ENCODE assay signal across 8 cellular contexts in genomic region chr1:145996433-145997155, GRCh38. TPM values are rescaled to one million over a fixed set of nuclear protein-coding genes. Genes with fewer than 3 reads are reported as not detected.
DNase-seq lines count a peak whose midpoint lies in the region; ATAC-seq and TF ChIP-seq lines count a peak whose summit lies in the region.

Gene TXNIP, minus strand, starts transcription at chr1:145996579. Its CDS starts 313 bp downstream, at chr1:145996266.

- H3K9me3 Mint-ChIP-seq in activated T-helper 2 cell treated with anti-CD3 and anti-CD28 coated beads, Interferon-gamma antibody, Interleukin-2, Interleukin-4, amounts not matched to agents 10 μg/mL and 5 μg/mL and 100 μg/mL, durations not matched to agents 14 hours and 24 hours and 36 hours, result no peaks in the 10 kb centered on the region
- no peaks in the 10 kb centered on the region for H3K9me3 Mint-ChIP-seq in naive B cell
- no peaks in the 10 kb centered on the region for H3K9me3 Mint-ChIP-seq in stimulated activated effector memory CD8-positive, alpha-beta T cell treated with anti-CD3 and anti-CD28 coated beads, Interleukin-12 subunit alpha, Interleukin-12 subunit beta, amount 100 ng/mL, for 72 hours

- H3K4me1 Mint-ChIP-seq in activated T-helper 2 cell treated with anti-CD3 and anti-CD28 coated beads, Interferon-gamma antibody, Interleukin-2, Interleukin-4, amounts not matched to agents 10 μg/mL and 5 μg/mL and 100 μg/mL, durations not matched to agents 14 hours and 24 hours and 36 hours (ENCODE audit: low read depth), result peaks cover 62% of the 10 kb centered on the region
- peaks cover 67 to 73% (median 71%) of the 10 kb centered on the region in 3 donors for H3K4me1 Mint-ChIP-seq in naive B cell
- H3K4me1 Mint-ChIP-seq in stimulated activated effector memory CD8-positive, alpha-beta T cell treated with anti-CD3 and anti-CD28 coated beads, Interleukin-12 subunit alpha, Interleukin-12 subunit beta, amount 100 ng/mL, for 72 hours, result peaks cover 77% of the 10 kb centered on the region

- TF ChIP-seq POLR2A in Raji (IDR thresholded peaks at IDR 0.05; ENCODE audit: insufficient read depth, low read depth, low read length), result peak; percentile 85

- H3K27ac ChIP-seq in fibroblast of lung (ENCODE audit: insufficient read depth, low read length), result peak within 1 kb of the TSS; percentile 73

- peaks cover 10% of the 10 kb centered on the region for H3K4me1 ChIP-seq in fibroblast of lung (ENCODE audit: control insufficient read depth, extremely low read depth, insufficient read depth, low read length)

- DNase-seq in EH (ENCODE audit: low read depth), result peak; percentile 98
- DNase-seq in H4 (ENCODE audit: low spot score), result peak; percentile 98
- peak; percentile 98 for DNase-seq in M059J (ENCODE audit: low read depth)
- peak; percentile 89 for DNase-seq in activated T-helper 2 cell treated with anti-CD3 and anti-CD28 coated beads, Interferon-gamma antibody, Interleukin-2, Interleukin-4, amounts not matched to agents 10 μg/mL and 5 μg/mL and 100 μg/mL, durations not matched to agents 14 hours and 24 hours and 36 hours (ENCODE audit: low spot score)
- peak; percentile 97 to 99 for DNase-seq in fibroblast of lung (ENCODE audit: low read depth in 2 of 2)
- DNase-seq in naive B cell, result peak; percentile 86
- peak; percentile 73 to 96 for DNase-seq in stimulated activated effector memory CD8-positive, alpha-beta T cell treated with anti-CD3 and anti-CD28 coated beads, Interleukin-12 subunit alpha, Interleukin-12 subunit beta, amount 100 ng/mL, for 72 hours (ENCODE audit: low spot score in 2 of 2)

- no peaks in the 10 kb centered on the region for H4K20me1 ChIP-seq in fibroblast of lung (ENCODE audit: control insufficient read depth, extremely low read depth, insufficient read depth, low read length)

- H3K27ac Mint-ChIP-seq in activated T-helper 2 cell treated with anti-CD3 and anti-CD28 coated beads, Interferon-gamma antibody, Interleukin-2, Interleukin-4, amounts not matched to agents 10 μg/mL and 5 μg/mL and 100 μg/mL, durations not matched to agents 14 hours and 24 hours and 36 hours, result peak within 1 kb of the TSS; percentile 95
- peak within 1 kb of the TSS; percentile 94 to 99 (median 98) for H3K27ac Mint-ChIP-seq in naive B cell
- peak within 1 kb of the TSS; percentile 97 for H3K27ac Mint-ChIP-seq in stimulated activated effector memory CD8-positive, alpha-beta T cell treated with anti-CD3 and anti-CD28 coated beads, Interleukin-12 subunit alpha, Interleukin-12 subunit beta, amount 100 ng/mL, for 72 hours

- peak within 1 kb of the TSS; percentile 85 for H3K4me3 Mint-ChIP-seq in activated T-helper 2 cell treated with anti-CD3 and anti-CD28 coated beads, Interferon-gamma antibody, Interleukin-2, Interleukin-4, amounts not matched to agents 10 μg/mL and 5 μg/mL and 100 μg/mL, durations not matched to agents 14 hours and 24 hours and 36 hours (ENCODE audit: low read depth)
- H3K4me3 Mint-ChIP-seq in naive B cell, result peak within 1 kb of the TSS; percentile 87 to 100 (median 98)
- peak within 1 kb of the TSS; percentile 94 for H3K4me3 Mint-ChIP-seq in stimulated activated effector memory CD8-positive, alpha-beta T cell treated with anti-CD3 and anti-CD28 coated beads, Interleukin-12 subunit alpha, Interleukin-12 subunit beta, amount 100 ng/mL, for 72 hours

- H3K4me2 ChIP-seq in fibroblast of lung (ENCODE audit: extremely low read depth, insufficient read depth, low read length), result peak within 1 kb of the TSS; percentile 94

- no peak for TF ChIP-seq CTCF in fibroblast of lung (conservative IDR thresholded peaks at IDR 0.05 in 1 of 2, IDR thresholded peaks at IDR 0.05 in 1 of 2; ENCODE audit: low read depth in 1 of 2, low read length in 2 of 2)

- peak; percentile 81 to 83 for ATAC-seq in naive B cell (ENCODE audit: low read depth in 2 of 2)
- ATAC-seq in stimulated activated effector memory CD8-positive, alpha-beta T cell treated with anti-CD3 and anti-CD28 coated beads, Interleukin-12 subunit alpha, Interleukin-12 subunit beta, amount 100 ng/mL, for 72 hours, result peak; percentile 97

- H3K36me3 ChIP-seq in fibroblast of lung (ENCODE audit: control insufficient read depth, insufficient read depth, low read length), result peaks cover 4% of the 10 kb centered on the region

- peaks cover 17% of the 10 kb centered on the region for H3K79me2 ChIP-seq in fibroblast of lung (ENCODE audit: control insufficient read depth, insufficient read depth, low read length)

- H3K36me3 Mint-ChIP-seq in activated T-helper 2 cell treated with anti-CD3 and anti-CD28 coated beads, Interferon-gamma antibody, Interleukin-2, Interleukin-4, amounts not matched to agents 10 μg/mL and 5 μg/mL and 100 μg/mL, durations not matched to agents 14 hours and 24 hours and 36 hours (ENCODE audit: low read depth), result peaks cover 45% of the 10 kb centered on the region
- peaks cover 41 to 44% of the 10 kb centered on the region in 2 donors for H3K36me3 Mint-ChIP-seq in naive B cell
- peaks cover 60% of the 10 kb centered on the region for H3K36me3 Mint-ChIP-seq in stimulated activated effector memory CD8-positive, alpha-beta T cell treated with anti-CD3 and anti-CD28 coated beads, Interleukin-12 subunit alpha, Interleukin-12 subunit beta, amount 100 ng/mL, for 72 hours

- H3K9ac ChIP-seq in fibroblast of lung (ENCODE audit: insufficient read depth, low read length), result peak within 1 kb of the TSS; percentile 59

- H3K27me3 ChIP-seq in fibroblast of lung (ENCODE audit: control insufficient read depth, insufficient read depth, low read length), result no peaks in the 10 kb centered on the region

- no peaks in the 10 kb centered on the region for H3K27me3 Mint-ChIP-seq in activated T-helper 2 cell treated with anti-CD3 and anti-CD28 coated beads, Interferon-gamma antibody, Interleukin-2, Interleukin-4, amounts not matched to agents 10 μg/mL and 5 μg/mL and 100 μg/mL, durations not matched to agents 14 hours and 24 hours and 36 hours (ENCODE audit: low read depth)
- H3K27me3 Mint-ChIP-seq in naive B cell, result no peaks in the 10 kb centered on the region

- H3K9me3 ChIP-seq in fibroblast of lung (ENCODE audit: control insufficient read depth, insufficient read depth, low read depth, low read length), result no peaks in the 10 kb centered on the region

- peak within 1 kb of the TSS; percentile 68 to 98 (median 75) for H3K4me3 ChIP-seq in fibroblast of lung (replicated peaks in 1 of 4; ENCODE audit: control extremely low read depth in 1 of 4, insufficient read depth in 1 of 4, low read depth in 3 of 4, low read length in 4 of 4)

- H2AFZ ChIP-seq in fibroblast of lung (ENCODE audit: low read length), result peak within 1 kb of the TSS; percentile 73

- intact Hi-C loops in activated T-helper 2 cell treated with anti-CD3 and anti-CD28 coated beads, Interferon-gamma antibody, Interleukin-2, Interleukin-4, amounts not matched to agents 10 μg/mL and 5 μg/mL and 100 μg/mL, durations not matched to agents 14 hours and 24 hours and 36 hours (cut with micrococcal nuclease), result loop anchor here (1.0 to 5.0 kb wide), 5 partner anchors 11 to 79 kb away; partner anchors contain the start of genes ANKRD34A, PEX11B and POLR3GL

RNA-seq across cellular contexts. Expression of gene TXNIP, which starts in this region (rescaled TPM):
- 101 and 102 TPM in 2 replicates for total RNA-seq in H4 (2014; rRNA removed; shearing (Covaris generic))
- total RNA-seq in M059J (2014; rRNA removed; shearing (Covaris generic)), result 651 and 749 TPM in 2 replicates
- total RNA-seq in activated T-helper 2 cell treated with anti-CD3 and anti-CD28 coated beads, Interferon-gamma antibody, Interleukin-2, Interleukin-4, amounts not matched to agents 10 μg/mL and 5 μg/mL and 100 μg/mL, durations not matched to agents 14 hours and 24 hours and 36 hours, result 37.8 and 39.1 TPM in 2 replicates
- 361 and 773 TPM in 2 replicates for total RNA-seq in fibroblast of lung
- polyA plus RNA-seq in fibroblast of lung, result 61.1 and 204 TPM in 2 replicates
- polyA plus RNA-seq in fibroblast of lung (2012), result 27.5 and 83.7 TPM in 2 replicates
- 82.9 and 185 TPM in 2 replicates for polyA minus RNA-seq in fibroblast of lung (ENCODE audit: low replicate concordance)
- polyA plus RNA-seq in naive B cell (ENCODE audit: low read depth in 6 of 6), result 1,000 to 10,000 TPM; 2,524 to 6,933 (median 5,735) TPM

Comparison
In these comparisons a context has a peak if more than half of its experiments do, and no peak if none do; other contexts are left out.
1. Peak in every context shown above with its lines: DNase-seq, ATAC-seq, H3K4me3 ChIP-seq and H3K27ac ChIP-seq.
2. RNA of gene TXNIP (polyA plus RNA-seq): 2,524 to 6,933 TPM in naive B cell; 27.5 to 204 TPM in fibroblast of lung; every median in the first group is over 10 times any median in the second.